Comparison of ENCODE assay signal across 9 cellular contexts in genomic region chr1:160437432-160438319, GRCh38. TPM values are rescaled to one million over a fixed set of nuclear protein-coding genes. Genes with fewer than 3 reads are reported as not detected.
A peak's percentile ranks its signal among the peaks of the same experiment; 100 is the strongest.
DNase-seq lines count a peak whose midpoint lies in the region; ATAC-seq lines count a peak whose summit lies in the region.
"Had no signal": no experiment of that assay in that cellular context is flagged by ENCODE, and none has a peak within 500 bp of the region (broad histone marks: within the 10 kb centered on the region; RNA-seq: fewer than 3 reads in every experiment).

No MANE protein-coding gene starts in this region.

- H3K36me3 Mint-ChIP-seq in activated naive CD8-positive, alpha-beta T cell treated with anti-CD3 and anti-CD28 coated beads for 36 hours: peaks cover 34% of the 10 kb centered on the region

- H3K4me3 ChIP-seq in urinary bladder (ENCODE audit: low read depth, low read length): no peak overlapping the region

- H3K4me1 Mint-ChIP-seq in activated naive CD8-positive, alpha-beta T cell treated with anti-CD3 and anti-CD28 coated beads for 36 hours: peaks cover 33% of the 10 kb centered on the region

- H3K36me3 ChIP-seq in urinary bladder (ENCODE audit: insufficient read depth): no peaks in the 10 kb centered on the region

- in situ Hi-C loops in G401 (cut with HindIII; ENCODE audit: low sequenced_read_pairs): no loop called here

- peak overlapping the region; percentile 94 for H3K27ac Mint-ChIP-seq in activated naive CD8-positive, alpha-beta T cell treated with anti-CD3 and anti-CD28 coated beads for 36 hours

- DNase-seq in stimulated activated CD4-positive, alpha-beta T cell treated with anti-CD3 and anti-CD28 coated beads, Interleukin-4, amount 100 ng/mL, for 24 hours: peak; percentile 31
- no peak for DNase-seq in stimulated activated CD4-positive, alpha-beta T cell treated with anti-CD3 and anti-CD28 coated beads, Interleukin-12 subunit alpha, Interleukin-12 subunit beta, amount 100 ng/mL, for 4 hours
- DNase-seq in activated naive CD8-positive, alpha-beta T cell treated with anti-CD3 and anti-CD28 coated beads for 36 hours: no peak
- DNase-seq in NCI-H446 treated with DMSO at 0.1 percent for 48 hours (lab: John Stamatoyannopoulos, UW): no peak
- no peak for DNase-seq in G401 (ENCODE audit: low spot score)
- DNase-seq in pons (ENCODE audit: low spot score): no peak
- DNase-seq: T1000 had no signal

- H3K9me3 Mint-ChIP-seq in activated naive CD8-positive, alpha-beta T cell treated with anti-CD3 and anti-CD28 coated beads for 36 hours: peaks cover 23% of the 10 kb centered on the region

- peak; percentile 63 for ATAC-seq in HG03139 (IDR thresholded peaks at IDR 0.05; ENCODE audit: unreplicated experiment)

- H3K4me3 Mint-ChIP-seq in activated naive CD8-positive, alpha-beta T cell treated with anti-CD3 and anti-CD28 coated beads for 36 hours: peak overlapping the region; percentile 68

- WGBS in urinary bladder: 64% methylated on average over 4 of the region's 4 CpGs

- peak overlapping the region; percentile 29 for H3K27ac ChIP-seq in urinary bladder (ENCODE audit: low read depth)

- no peaks in the 10 kb centered on the region for H3K27me3 Mint-ChIP-seq in activated naive CD8-positive, alpha-beta T cell treated with anti-CD3 and anti-CD28 coated beads for 36 hours

- H3K4me1 ChIP-seq in urinary bladder (ENCODE audit: insufficient read depth): no peaks in the 10 kb centered on the region

RNA-seq across cellular contexts. Expression of gene VANGL2, which starts 37.3 kb away (rescaled TPM):
- under 1 TPM; 0.24 to 0.31 TPM for total RNA-seq in activated naive CD8-positive, alpha-beta T cell treated with anti-CD3 and anti-CD28 coated beads for 36 hours
- total RNA-seq in urinary bladder: 4.1 TPM
- polyA plus RNA-seq in urinary bladder: 7.6 TPM
- total RNA-seq in G401 (2014; rRNA removed; shearing (Covaris generic)): 1.0 and 3.0 TPM in 2 replicates
